In the genomic region with DNA sequence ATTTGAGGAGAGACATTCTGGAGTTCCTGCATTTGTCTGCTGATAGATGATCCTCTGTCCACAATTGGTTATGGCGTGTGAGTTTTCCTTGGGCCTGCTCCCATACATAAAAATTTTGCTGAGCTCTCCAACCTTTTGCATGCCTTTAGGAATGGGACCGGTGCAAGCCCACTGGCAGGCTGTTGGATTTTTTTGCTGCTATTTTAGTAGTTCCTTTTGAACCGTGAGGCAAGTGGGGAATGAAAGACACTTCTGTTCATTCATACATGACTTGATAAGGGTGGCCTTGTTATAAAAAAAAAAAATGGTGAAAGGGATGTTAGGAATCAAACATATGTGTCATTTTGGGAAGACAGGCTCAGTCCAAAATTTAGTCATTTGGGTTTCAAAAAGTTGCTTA, we compare ENCODE assay signal across 26 cellular contexts. TPM values are rescaled to one million over a fixed set of nuclear protein-coding genes. Genes with fewer than 3 reads are reported as not detected.
"Had no signal": no experiment of that assay in that cellular context is flagged by ENCODE, and none has a peak within 500 bp of the region (broad histone marks: within the 10 kb centered on the region; RNA-seq: fewer than 3 reads in every experiment).

No MANE protein-coding gene starts in this region.

- H3K27ac Mint-ChIP-seq: activated CD4-positive, alpha-beta T cell treated with anti-CD3 and anti-CD28 coated beads, Interleukin-2, amount 10 ng/mL, durations not matched to agents 24 days and 14 days; activated CD8-positive, alpha-beta T cell treated with anti-CD3 and anti-CD28 coated beads, Interleukin-2, amount 10 ng/mL, durations not matched to agents 7 days and 5 days; activated naive CD8-positive, alpha-beta T cell treated with anti-CD3 and anti-CD28 coated beads for 36 hours had no signal

- H3K4me3 Mint-ChIP-seq: activated CD4-positive, alpha-beta T cell treated with anti-CD3 and anti-CD28 coated beads, Interleukin-2, amount 10 ng/mL, durations not matched to agents 24 days and 14 days; activated CD8-positive, alpha-beta T cell treated with anti-CD3 and anti-CD28 coated beads, Interleukin-2, amount 10 ng/mL, durations not matched to agents 7 days and 5 days; activated naive CD8-positive, alpha-beta T cell treated with anti-CD3 and anti-CD28 coated beads for 36 hours; central memory CD8-positive, alpha-beta T cell had no signal

- ATAC-seq: activated CD8-positive, alpha-beta T cell treated with anti-CD3 and anti-CD28 coated beads, Interleukin-2, amount 10 ng/mL, durations not matched to agents 7 days and 5 days; K562; Right ventricle myocardium inferior had no signal

- H3K9me3 Mint-ChIP-seq: activated CD4-positive, alpha-beta T cell treated with anti-CD3 and anti-CD28 coated beads, Interleukin-2, amount 10 ng/mL, durations not matched to agents 24 days and 14 days; activated naive CD8-positive, alpha-beta T cell treated with anti-CD3 and anti-CD28 coated beads for 36 hours; central memory CD8-positive, alpha-beta T cell had no signal

- H3K36me3 Mint-ChIP-seq: activated naive CD8-positive, alpha-beta T cell treated with anti-CD3 and anti-CD28 coated beads for 36 hours had no signal

- H3K4me1 Mint-ChIP-seq: activated CD4-positive, alpha-beta T cell treated with anti-CD3 and anti-CD28 coated beads, Interleukin-2, amount 10 ng/mL, durations not matched to agents 24 days and 14 days; activated naive CD8-positive, alpha-beta T cell treated with anti-CD3 and anti-CD28 coated beads for 36 hours had no signal

- DNase-seq: activated CD4-positive, alpha-beta T cell treated with anti-CD3 and anti-CD28 coated beads, Interleukin-2, amount 10 ng/mL, durations not matched to agents 24 days and 14 days; activated CD4-positive, alpha-beta T cell treated with anti-CD3 and anti-CD28 coated beads, Interleukin-2, amount 50 U/mL, for 48 hours; activated CD8-positive, alpha-beta memory T cell treated with anti-CD3 and anti-CD28 coated beads, Interleukin-2, amount 50 U/mL, for 4 hours; activated CD8-positive, alpha-beta T cell treated with anti-CD3 and anti-CD28 coated beads, Interleukin-2, amount 10 ng/mL, durations not matched to agents 7 days and 5 days; activated effector memory CD4-positive, alpha-beta T cell treated with Interleukin-2 at 50 U/mL for 16 hours; activated naive CD4-positive, alpha-beta T cell; activated naive CD4-positive, alpha-beta T cell treated with anti-CD3 and anti-CD28 coated beads, Interleukin-2, amount 50 U/mL, for 16 hours; activated naive CD8-positive, alpha-beta T cell treated with anti-CD3 and anti-CD28 coated beads for 36 hours; activated T-cell treated with anti-CD3 and anti-CD28 coated beads, Interleukin-2, amount 50 U/mL, for 48 hours; amniotic stem cell; aorta; NCI-H1092 treated with DMSO at 0.1 percent for 48 hours; NCI-H1417 treated with DMSO at 0.1 percent for 48 hours; NCI-H187 treated with DMSO at 0.1 percent for 48 hours; NCI-H2081; NCI-H2171 treated with DMSO at 0.1 percent for 48 hours; NCI-H226; NCI-H446 treated with DMSO at 0.1 percent for 48 hours; NCI-H524; Peyer's patch; T1000 had no signal

RNA-seq across cellular contexts. Expression of a gene that starts 52.1 kb away (rescaled TPM):
- total RNA-seq: activated CD4-positive, alpha-beta T cell treated with anti-CD3 and anti-CD28 coated beads, Interleukin-2, amount 10 ng/mL, durations not matched to agents 24 days and 14 days; activated CD8-positive, alpha-beta T cell treated with anti-CD3 and anti-CD28 coated beads, Interleukin-2, amount 10 ng/mL, durations not matched to agents 7 days and 5 days; chondrocyte; T-helper 2 cell treated with Interferon-gamma antibody and Interleukin-4, amounts not matched to agents 100 ng/mL and 5 ng/mL, for 36 hours had no signal
